ENCODE assay signal across 19 cellular contexts in the genomic region with DNA sequence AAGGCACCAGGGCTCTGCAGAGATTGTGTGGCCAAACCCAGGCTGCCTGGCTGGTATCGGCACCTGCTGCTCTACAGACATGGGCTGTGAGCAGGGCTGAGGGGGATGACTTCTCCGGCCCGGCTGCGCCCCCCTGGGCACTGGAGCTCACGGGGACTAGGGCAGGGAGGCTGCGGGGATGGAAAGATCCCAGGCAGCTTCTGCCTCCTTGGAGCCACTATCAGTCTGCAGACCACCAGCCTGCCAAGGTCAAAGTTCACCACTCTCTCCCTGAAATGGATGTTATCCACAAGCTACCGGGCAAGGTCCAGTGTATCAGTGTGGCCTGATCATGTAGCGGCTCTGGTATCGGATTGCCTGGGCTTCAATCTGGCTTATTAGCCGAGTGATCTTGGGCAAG.
"Had no signal": no experiment of that assay in that cellular context is flagged by ENCODE, and none has a peak within 500 bp of the region (broad histone marks: within the 10 kb centered on the region; RNA-seq: fewer than 3 reads in every experiment).

No MANE protein-coding gene starts in this region.

- H3K4me1 ChIP-seq: foreskin keratinocyte had no signal

- H3K9me3 ChIP-seq: neutrophil, transverse colon had no signal

- H3K4me1 Mint-ChIP-seq: naive B cell had no signal

- H3K27ac ChIP-seq: coronary artery, foreskin keratinocyte, neutrophil, parathyroid adenoma, skin epidermis, transverse colon had no signal

- ATAC-seq: activated T-cell treated with anti-CD3 and anti-CD28 coated beads, Interleukin-2, amount 50 U/mL, for 4 hours; left lobe of liver had no signal

- H3K36me3 ChIP-seq: neutrophil, transverse colon had no signal

- H3K4me3 Mint-ChIP-seq: activated T-cell treated with anti-CD3 and anti-CD28 coated beads, Interleukin-2, amount 50 U/mL, for 4 hours; naive B cell; T-helper 2 cell treated with Interferon-gamma antibody and Interleukin-4, amounts not matched to agents 5 μg/mL and 100 μg/mL, for 36 hours had no signal

- H3K27ac Mint-ChIP-seq: T-helper 2 cell treated with Interferon-gamma antibody and Interleukin-4, amounts not matched to agents 5 μg/mL and 100 μg/mL, for 36 hours had no signal

- H3K27me3 ChIP-seq: transverse colon had no signal

- H3K4me3 ChIP-seq: coronary artery, skin epidermis, transverse colon had no signal

- DNase-seq: activated CD4-positive, alpha-beta T cell treated with anti-CD3 and anti-CD28 coated beads, Interleukin-2, amount 50 U/mL, for 4 hours; activated CD4-positive, CD25-positive, alpha-beta regulatory T cell; activated effector memory CD4-positive, alpha-beta T cell treated with Interleukin-2 at 50 U/mL for 16 hours; activated naive CD4-positive, alpha-beta T cell treated with anti-CD3 and anti-CD28 coated beads, Interleukin-2, amount 50 U/mL, for 16 hours; activated T-cell treated with anti-CD3 and anti-CD28 coated beads, Interleukin-2, amount 50 U/mL, for 4 hours; amniotic stem cell; caudate nucleus; foreskin keratinocyte; naive B cell; stimulated activated CD4-positive, alpha-beta T cell treated with anti-CD3 and anti-CD28 coated beads, Interleukin-4, amount 100 ng/mL, for 24 hours; stimulated activated naive CD4-positive, alpha-beta T cell; substantia nigra; transverse colon had no signal

- H3K9me3 Mint-ChIP-seq: activated T-cell treated with anti-CD3 and anti-CD28 coated beads, Interleukin-2, amount 50 U/mL, for 4 hours; T-helper 2 cell treated with Interferon-gamma antibody and Interleukin-4, amounts not matched to agents 5 μg/mL and 100 μg/mL, for 36 hours had no signal

- H3K36me3 Mint-ChIP-seq: naive B cell had no signal
